ENCODE assay signal across 8 cellular contexts in the genomic region with DNA sequence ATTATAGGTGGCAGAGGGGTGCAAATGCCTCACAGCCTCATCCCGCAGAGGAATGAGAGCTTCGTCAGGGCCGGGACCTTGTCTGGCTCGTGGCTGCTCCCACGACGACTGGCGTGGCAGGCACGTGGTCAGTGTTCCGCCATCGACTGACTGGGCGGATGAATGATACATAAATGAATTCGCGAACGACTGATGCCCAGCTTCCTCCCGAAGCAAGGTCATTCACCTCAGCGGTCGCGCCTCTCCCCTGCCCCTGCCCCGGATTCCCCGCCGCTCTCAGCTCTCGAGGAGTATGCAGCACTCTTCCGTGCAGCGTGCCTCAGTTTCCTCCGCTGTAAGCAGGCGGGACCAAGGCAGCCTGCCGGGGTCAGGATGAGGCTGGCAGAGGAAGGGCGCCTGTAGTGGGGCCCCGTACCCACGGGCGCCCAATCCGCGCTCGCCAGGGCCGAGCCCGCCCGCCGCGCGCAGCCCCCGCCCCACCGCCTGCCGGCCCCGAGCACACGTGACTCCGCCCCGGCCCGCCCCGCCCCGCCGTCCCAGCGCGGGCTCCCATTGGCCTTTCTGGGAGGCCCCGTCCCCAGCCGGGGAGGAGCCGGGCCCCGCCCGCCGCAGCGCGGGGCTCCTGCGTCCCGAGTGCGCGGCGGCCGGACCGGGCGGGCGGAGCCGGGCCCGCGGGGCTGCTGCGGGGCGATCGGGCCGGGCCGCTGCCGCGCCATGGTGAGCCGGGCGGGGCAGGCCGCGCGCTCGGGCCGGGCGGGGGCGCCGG. TPM values are rescaled to one million over a fixed set of nuclear protein-coding genes. Genes with fewer than 3 reads are reported as not detected.
DNase-seq lines count a peak whose midpoint lies in the region; ATAC-seq and TF ChIP-seq lines count a peak whose summit lies in the region.

A gene (plus strand): TSS at position 632 of the 766 bp plus-strand sequence. CDS start 7,605 bp downstream, outside the sequence.

- peaks cover 29% of the 10 kb centered on the region for H4K20me1 ChIP-seq in osteoblast (ENCODE audit: insufficient read depth, low read length)

- H3K27ac Mint-ChIP-seq in activated naive CD4-positive, alpha-beta T cell treated with anti-CD3 and anti-CD28 coated beads, Interleukin-2, amount 50 U/mL, for 24 hours: peak within 1 kb of the TSS; percentile 84

- no peak for TF ChIP-seq CTCF in osteoblast (IDR thresholded peaks at IDR 0.05; ENCODE audit: extremely low read depth, low read depth, low read length)
- TF ChIP-seq CTCF in suprapubic skin (IDR thresholded peaks at IDR 0.05): no peak

- H3K4me2 ChIP-seq in osteoblast (ENCODE audit: insufficient read depth, low read length): peak within 1 kb of the TSS; percentile 88

- H3K27me3 Mint-ChIP-seq in activated naive CD4-positive, alpha-beta T cell treated with anti-CD3 and anti-CD28 coated beads, Interleukin-2, amount 50 U/mL, for 24 hours: no peaks in the 10 kb centered on the region

- no peaks in the 10 kb centered on the region for H3K36me3 ChIP-seq in osteoblast (ENCODE audit: insufficient read depth, low read length)
- no peaks in the 10 kb centered on the region for H3K36me3 ChIP-seq in suprapubic skin

- DNase-seq in DMS153 (lab: John Stamatoyannopoulos, UW) (peak; percentile 62), LHCN-M2 (ENCODE audit: low read depth) (peak; percentile 76), SKM-1 (lab: John Stamatoyannopoulos, UW; ENCODE audit: unreplicated experiment) (peak; percentile 66), glomerular visceral epithelial cell (ENCODE audit: extremely low spot score) (peak; percentile 85), osteoblast (ENCODE audit: insufficient read length, low spot score, missing footprints) (peak; percentile 100), suprapubic skin (ENCODE audit: low spot score in 2 of 2) (peak in 1 of 2 donors; percentile 91)

- H3K9me3 Mint-ChIP-seq in activated naive CD4-positive, alpha-beta T cell treated with anti-CD3 and anti-CD28 coated beads, Interleukin-2, amount 50 U/mL, for 24 hours: no peaks in the 10 kb centered on the region

- H3K27me3 ChIP-seq in osteoblast (ENCODE audit: insufficient read depth, low read length): no peaks in the 10 kb centered on the region
- H3K27me3 ChIP-seq in suprapubic skin: no peaks in the 10 kb centered on the region

- H3K4me1 ChIP-seq in osteoblast (ENCODE audit: insufficient read depth, low read length) (peaks cover 14% of the 10 kb centered on the region), suprapubic skin (peaks cover 52% of the 10 kb centered on the region)

- TF ChIP-seq EP300 in suprapubic skin (IDR thresholded peaks at IDR 0.05): no peak

- H3K27ac ChIP-seq in osteoblast (ENCODE audit: low read depth, low read length): no peak within 1 kb of the TSS
- H3K27ac ChIP-seq in suprapubic skin: peak within 1 kb of the TSS; percentile 84

- peak in 1 of 2 donors; percentile 19 for TF ChIP-seq POLR2A in suprapubic skin (IDR thresholded peaks at IDR 0.05)

- peak within 1 kb of the TSS; percentile 80 for H3K4me3 Mint-ChIP-seq in activated naive CD4-positive, alpha-beta T cell treated with anti-CD3 and anti-CD28 coated beads, Interleukin-2, amount 50 U/mL, for 24 hours

- no peaks in the 10 kb centered on the region for H3K9me3 ChIP-seq in osteoblast (ENCODE audit: low read depth, low read length)
- no peaks in the 10 kb centered on the region for H3K9me3 ChIP-seq in suprapubic skin

- H3K4me1 Mint-ChIP-seq in activated naive CD4-positive, alpha-beta T cell treated with anti-CD3 and anti-CD28 coated beads, Interleukin-2, amount 50 U/mL, for 24 hours: peaks cover 75% of the 10 kb centered on the region

- peak within 1 kb of the TSS; percentile 82 for H3K4me3 ChIP-seq in osteoblast (ENCODE audit: insufficient read depth, low read length)
- H3K4me3 ChIP-seq in suprapubic skin: peak within 1 kb of the TSS; percentile 95

- peak within 1 kb of the TSS; percentile 88 for H2AFZ ChIP-seq in osteoblast (ENCODE audit: low read length)

- WGBS in suprapubic skin: 19% methylated on average over 10 of the region's 90 CpGs

- peaks cover 23% of the 10 kb centered on the region for H3K79me2 ChIP-seq in osteoblast (ENCODE audit: insufficient read depth, low read length)

- ATAC-seq in GM21717 (IDR thresholded peaks at IDR 0.05; ENCODE audit: unreplicated experiment): peak; percentile 46

- H3K36me3 Mint-ChIP-seq in activated naive CD4-positive, alpha-beta T cell treated with anti-CD3 and anti-CD28 coated beads, Interleukin-2, amount 50 U/mL, for 24 hours: no peaks in the 10 kb centered on the region

RNA-seq across cellular contexts. Expression of the gene that starts here (rescaled TPM):
- total RNA-seq in LHCN-M2 (2014; rRNA removed): 10.2 and 12.4 TPM in 2 replicates
- 8.6 TPM for polyA plus RNA-seq in LHCN-M2 (2012)
- total RNA-seq in osteoblast: 13.0 and 13.8 TPM in 2 replicates
- 10 to 100 TPM; 17.0 to 32.7 (median 24.6) TPM for total RNA-seq in suprapubic skin
